ENCODE assay signal across 35 cellular contexts in the genomic region with DNA sequence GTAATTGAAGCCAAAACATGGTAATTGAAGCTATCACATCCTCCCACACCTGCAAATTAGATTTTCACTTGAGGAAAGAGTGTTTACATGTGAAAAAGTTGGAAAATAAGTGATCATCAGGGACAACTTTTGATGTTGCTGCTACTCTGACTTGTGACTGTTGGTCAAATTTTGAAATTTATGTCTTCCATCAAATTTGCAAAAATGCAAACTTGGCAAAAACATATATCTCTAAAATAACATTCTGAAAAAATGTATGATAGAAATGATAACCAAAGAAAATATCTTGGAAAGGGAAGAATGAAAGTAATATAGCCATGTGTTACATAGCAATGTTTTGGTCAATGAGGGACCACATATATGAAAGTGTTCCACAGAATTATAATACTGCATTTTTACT.
"Had no signal": no experiment of that assay in that cellular context is flagged by ENCODE, and none has a peak within 500 bp of the region (broad histone marks: within the 10 kb centered on the region; RNA-seq: fewer than 3 reads in every experiment).

No MANE protein-coding gene starts in this region.

- H3K9me3 ChIP-seq: MG63 had no signal

- H3K4me3 ChIP-seq: MG63 had no signal

- DNase-seq: Karpas-422, Kasumi-1, MG63, MM.1S, MV-4-11, NCI-H1048, NCI-H1092, NCI-H1092 treated with DMSO at 0.1 percent for 48 hours, NCI-H1105, NCI-H1105 treated with DMSO at 0.1 percent for 48 hours, NCI-H1417, NCI-H1417 treated with DMSO at 0.1 percent for 48 hours, NCI-H1436, NCI-H1436 treated with DMSO at 0.1 percent for 48 hours, NCI-H146, NCI-H1694, NCI-H1694 treated with DMSO at 0.1 percent for 48 hours, NCI-H187, NCI-H187 treated with DMSO at 0.1 percent for 48 hours, NCI-H1930, NCI-H2029, NCI-H2029 treated with DMSO at 0.1 percent for 48 hours, NCI-H2081, NCI-H2081 treated with DMSO at 0.1 percent for 48 hours, NCI-H2107, NCI-H2171, NCI-H2227 treated with DMSO at 0.1 percent for 48 hours, NCI-H226, NCI-H345, NCI-H446, NCI-H446 treated with DMSO at 0.1 percent for 48 hours, NCI-H510A, NCI-H510A treated with DMSO at 0.1 percent for 48 hours, NCI-H524, NCI-H524 treated with DMSO at 0.1 percent for 48 hours had no signal

- H3K27me3 ChIP-seq: MG63 had no signal

- H3K36me3 ChIP-seq: MG63 had no signal
